8 cellular contexts compared by ENCODE assay signal in genomic region chrX:154373340-154374306, GRCh38. TPM values are rescaled to one million over a fixed set of nuclear protein-coding genes. Genes with fewer than 3 reads are reported as not detected.
DNase-seq lines count a peak whose midpoint lies in the region; ATAC-seq and TF ChIP-seq lines count a peak whose summit lies in the region.

No MANE protein-coding gene starts in this region.

- H3K36me3 ChIP-seq in ascending aorta (peaks cover 20 to 42% of the 10 kb centered on the region in 2 donors), hepatocyte (replicated peaks; ENCODE audit: insufficient read depth, low read depth) (no peaks in the 10 kb centered on the region)

- H3K4me3 ChIP-seq in AG10803 (ENCODE audit: low read length) (peak overlapping the region; percentile 78), ascending aorta (peak overlapping the region; percentile 64 to 91), hepatocyte (no peak overlapping the region)

- no peaks in the 10 kb centered on the region for H3K9me2 ChIP-seq in hepatocyte (replicated peaks; ENCODE audit: insufficient read depth)

- peaks cover under 1% of the 10 kb centered on the region for H4K20me1 ChIP-seq in hepatocyte (ENCODE audit: insufficient read depth, poor library complexity, severe bottlenecking)

- peaks cover 7% of the 10 kb centered on the region for H3K79me2 ChIP-seq in hepatocyte

- H2AFZ ChIP-seq in hepatocyte = no peak overlapping the region

- TF ChIP-seq CTCF in AG10803 (conservative IDR thresholded peaks at IDR 0.05; ENCODE audit: low read length) (peak; percentile 44), GM12873 (IDR thresholded peaks at IDR 0.05; ENCODE audit: insufficient read depth, low read depth, low read length, missing control alignments) (peak; percentile 52), ascending aorta (IDR thresholded peaks at IDR 0.05) (peak; percentile 44 to 59 (median 47)), hepatocyte (IDR thresholded peaks at IDR 0.05; ENCODE audit: poor library complexity) (peak; percentile 59)

- intact Hi-C loops in ascending aorta (cut with DNase I) = loop anchor here (10.0 kb wide), 1 partner anchor 899 kb away; the partner anchor contains the start of gene HAUS7

- H3K4me1 ChIP-seq in ascending aorta (peaks cover 2 to 7% of the 10 kb centered on the region in 2 donors), hepatocyte (ENCODE audit: insufficient read depth) (peaks cover 18% of the 10 kb centered on the region)

- 51% methylated on average over 23 of the region's 23 CpGs for WGBS in hepatocyte (ENCODE audit: low lambda C conversion rate, missing lambda C conversion rate)

- no peak for ATAC-seq in GM19023 (IDR thresholded peaks at IDR 0.05; ENCODE audit: unreplicated experiment)

- DNase-seq in AG10803 (ENCODE audit: low read depth) (peak; percentile 84), NCI-H2171 treated with DMSO at 0.1 percent for 48 hours (lab: John Stamatoyannopoulos, UW) (peak; percentile 76), ascending aorta (ENCODE audit: low spot score in 2 of 2) (peak in 1 of 2 donors; percentile 90), hepatocyte (ENCODE audit: low spot score) (peak; percentile 75), retina (peak; percentile 55)
- DNase-seq in central memory CD4-positive, alpha-beta T cell = no peak

- peak overlapping the region; percentile 85 for H3K4me2 ChIP-seq in hepatocyte

- H3K9me3 ChIP-seq in ascending aorta = no peaks in the 10 kb centered on the region
- H3K9me3 ChIP-seq in hepatocyte (ENCODE audit: low read depth) = no peaks in the 10 kb centered on the region

- H3K27ac ChIP-seq in ascending aorta (peak overlapping the region; percentile 97), hepatocyte (peak overlapping the region; percentile 57)

- no peaks in the 10 kb centered on the region for H3K27me3 ChIP-seq in ascending aorta
- no peaks in the 10 kb centered on the region for H3K27me3 ChIP-seq in hepatocyte

RNA-seq across cellular contexts. Expression of gene FLNA, which starts 0.8 kb away (rescaled TPM):
- 6,152 TPM for total RNA-seq in ascending aorta
- 220 and 396 TPM in 2 replicates for total RNA-seq in hepatocyte
- 468 and 471 TPM in 2 replicates for polyA plus RNA-seq in hepatocyte

RNA-seq across cellular contexts. Expression of gene EMD, which starts 5.5 kb away (rescaled TPM):
- total RNA-seq in ascending aorta = 86.3 TPM
- 34.2 and 39.4 TPM in 2 replicates for total RNA-seq in hepatocyte
- 61.0 and 65.7 TPM in 2 replicates for polyA plus RNA-seq in hepatocyte

RNA-seq across cellular contexts. Expression of gene RPL10, which starts 24.6 kb away (rescaled TPM):
- total RNA-seq in ascending aorta (4,298 TPM), hepatocyte (4,114 and 4,460 TPM in 2 replicates)
- polyA plus RNA-seq in hepatocyte = 1,206 and 1,210 TPM in 2 replicates

RNA-seq across cellular contexts. Expression of gene DNASE1L1, which starts 35.4 kb away (rescaled TPM):
- total RNA-seq in ascending aorta (52.5 TPM), hepatocyte (36.1 and 39.7 TPM in 2 replicates)
- 22.3 and 22.6 TPM in 2 replicates for polyA plus RNA-seq in hepatocyte

RNA-seq across cellular contexts. Expression of gene TAFAZZIN, which starts 37.7 kb away (rescaled TPM):
- 33.4 TPM for total RNA-seq in ascending aorta
- 25.0 and 26.7 TPM in 2 replicates for total RNA-seq in hepatocyte
- polyA plus RNA-seq in hepatocyte = 41.3 and 69.6 TPM in 2 replicates

Comparison
In these comparisons a context has a peak if more than half of its experiments do, and no peak if none do; other contexts are left out.
1. RNA of gene FLNA, which starts 0.8 kb away (total RNA-seq): 6,152 TPM in ascending aorta (single experiment); 220 to 396 TPM in hepatocyte; every median in the first group is over 10 times any median in the second.
2. Peak in every context shown above with its lines, with median percentiles within 50 percentile points of each other: CTCF ChIP-seq.